20 cellular contexts compared by ENCODE assay signal in genomic region chr3:13865106-13865505, GRCh38. TPM values are rescaled to one million over a fixed set of nuclear protein-coding genes. Genes with fewer than 3 reads are reported as not detected.
DNase-seq lines count a peak whose midpoint lies in the region; ATAC-seq and TF ChIP-seq lines count a peak whose summit lies in the region.
"Had no signal": no experiment of that assay in that cellular context is flagged by ENCODE, and none has a peak within 500 bp of the region (broad histone marks: within the 10 kb centered on the region; RNA-seq: fewer than 3 reads in every experiment).

No MANE protein-coding gene starts in this region.

- H3K4me1 ChIP-seq in CD8-positive, alpha-beta memory T cell (ENCODE audit: insufficient read depth, low read length): peaks cover 55% of the 10 kb centered on the region
- peaks cover 0 to 6% (median 2%) of the 10 kb centered on the region in 6 donors for H3K4me1 ChIP-seq in spleen
- no peaks in the 10 kb centered on the region for H3K4me1 ChIP-seq in tibial nerve

- POLR2A ChIA-PET in CD8-positive, alpha-beta memory T cell (lab: Charles Lee): interaction anchor here (2.1 kb wide), 1 partner anchor 15 kb away, joined by 7 read pairs; no protein-coding TSS in a partner anchor

- TF ChIP-seq POLR2A in spleen (IDR thresholded peaks at IDR 0.05) (no peak), tibial nerve (IDR thresholded peaks at IDR 0.05) (no peak)

- peaks cover 57% of the 10 kb centered on the region for H3K4me1 Mint-ChIP-seq in activated naive CD4-positive, alpha-beta T cell treated with anti-CD3 and anti-CD28 coated beads, Interleukin-2, amount 10 ng/mL, durations not matched to agents 7 days and 5 days
- H3K4me1 Mint-ChIP-seq in CD8-positive, alpha-beta memory T cell: peaks cover 38 to 48% (median 46%) of the 10 kb centered on the region in 3 donors
- peaks cover 38% of the 10 kb centered on the region for H3K4me1 Mint-ChIP-seq in activated T-helper 17 cell treated with anti-CD3 and anti-CD28 coated beads, Interleukin-2, amount 50 U/mL, for 72 hours
- H3K4me1 Mint-ChIP-seq: CD14-positive monocyte had no signal

- peaks cover 45% of the 10 kb centered on the region for H3K27me3 Mint-ChIP-seq in activated naive CD4-positive, alpha-beta T cell treated with anti-CD3 and anti-CD28 coated beads, Interleukin-2, amount 10 ng/mL, durations not matched to agents 7 days and 5 days
- H3K27me3 Mint-ChIP-seq in CD8-positive, alpha-beta memory T cell: peaks cover 12 to 16% of the 10 kb centered on the region in 2 donors
- H3K27me3 Mint-ChIP-seq in activated T-helper 17 cell treated with anti-CD3 and anti-CD28 coated beads, Interleukin-2, amount 50 U/mL, for 72 hours: no peaks in the 10 kb centered on the region

- peak overlapping the region; percentile 96 for H3K27ac Mint-ChIP-seq in activated naive CD4-positive, alpha-beta T cell treated with anti-CD3 and anti-CD28 coated beads, Interleukin-2, amount 10 ng/mL, durations not matched to agents 7 days and 5 days
- peak overlapping the region in 7 of 8 donors; percentile 77 to 99 (median 95) for H3K27ac Mint-ChIP-seq in CD8-positive, alpha-beta memory T cell
- H3K27ac Mint-ChIP-seq in activated T-helper 17 cell treated with anti-CD3 and anti-CD28 coated beads, Interleukin-2, amount 50 U/mL, for 72 hours: peak overlapping the region; percentile 95
- H3K27ac Mint-ChIP-seq: CD14-positive monocyte had no signal

- H3K9me3 Mint-ChIP-seq in activated naive CD4-positive, alpha-beta T cell treated with anti-CD3 and anti-CD28 coated beads, Interleukin-2, amount 10 ng/mL, durations not matched to agents 7 days and 5 days: peaks cover 4% of the 10 kb centered on the region
- no peaks in the 10 kb centered on the region for H3K9me3 Mint-ChIP-seq in CD8-positive, alpha-beta memory T cell
- no peaks in the 10 kb centered on the region for H3K9me3 Mint-ChIP-seq in activated T-helper 17 cell treated with anti-CD3 and anti-CD28 coated beads, Interleukin-2, amount 50 U/mL, for 72 hours

- H3K4me3 ChIP-seq in CD8-positive, alpha-beta memory T cell (ENCODE audit: low read length): no peak overlapping the region
- H3K4me3 ChIP-seq in spleen: no peak overlapping the region
- H3K4me3 ChIP-seq in tibial nerve: no peak overlapping the region
- H3K4me3 ChIP-seq: MG63 had no signal

- 82 to 91% (median 87%) methylated on average over 4 of the region's 4 CpGs for WGBS in spleen, 5 donors
- WGBS in tibial nerve, 2 donors: 75 to 77% methylated on average over 3 to 4 of the region's 4 CpGs

- H3K4me3 Mint-ChIP-seq in activated naive CD4-positive, alpha-beta T cell treated with anti-CD3 and anti-CD28 coated beads, Interleukin-2, amount 10 ng/mL, durations not matched to agents 7 days and 5 days: no peak overlapping the region
- peak overlapping the region in 3 of 7 donors; percentile 12 to 78 (median 54) for H3K4me3 Mint-ChIP-seq in CD8-positive, alpha-beta memory T cell
- peak overlapping the region; percentile 79 for H3K4me3 Mint-ChIP-seq in activated T-helper 17 cell treated with anti-CD3 and anti-CD28 coated beads, Interleukin-2, amount 50 U/mL, for 72 hours
- H3K4me3 Mint-ChIP-seq: CD14-positive monocyte had no signal

- no peak for TF ChIP-seq EP300 in tibial nerve (IDR thresholded peaks at IDR 0.05)

- DNase-seq in activated naive CD4-positive, alpha-beta T cell treated with anti-CD3 and anti-CD28 coated beads, Interleukin-2, amount 10 ng/mL, durations not matched to agents 7 days and 5 days: no peak
- no peak for DNase-seq in activated naive CD4-positive, alpha-beta T cell treated with anti-CD3 and anti-CD28 coated beads, Interleukin-2, amount 50 U/mL, for 16 hours
- DNase-seq in CD8-positive, alpha-beta memory T cell: no peak
- peak; percentile 8 for DNase-seq in spleen
- DNase-seq in cerebellar cortex (ENCODE audit: low spot score): no peak
- no peak for DNase-seq in tibial nerve (ENCODE audit: low spot score in 2 of 2)
- DNase-seq: AML-193, H7, IMR-90, Karpas-422, MG63, NCI-H1092, NCI-H146, NCI-H2081, NCI-H774, RPMI8226 had no signal

- TF ChIP-seq CTCF in spleen (IDR thresholded peaks at IDR 0.05 in 8 of 11, conservative IDR thresholded peaks at IDR 0.05 in 3 of 11) (no peak), tibial nerve (IDR thresholded peaks at IDR 0.05) (no peak)

- H3K36me3 Mint-ChIP-seq in activated naive CD4-positive, alpha-beta T cell treated with anti-CD3 and anti-CD28 coated beads, Interleukin-2, amount 10 ng/mL, durations not matched to agents 7 days and 5 days: peaks cover 2% of the 10 kb centered on the region
- H3K36me3 Mint-ChIP-seq in CD8-positive, alpha-beta memory T cell: peaks cover 0 to 3% (median 2%) of the 10 kb centered on the region in 3 donors
- no peaks in the 10 kb centered on the region for H3K36me3 Mint-ChIP-seq in activated T-helper 17 cell treated with anti-CD3 and anti-CD28 coated beads, Interleukin-2, amount 50 U/mL, for 72 hours (ENCODE audit: low read depth)
- H3K36me3 Mint-ChIP-seq: CD14-positive monocyte had no signal

- no peaks in the 10 kb centered on the region for H3K36me3 ChIP-seq in CD8-positive, alpha-beta memory T cell (ENCODE audit: insufficient read depth, low read length)
- no peaks in the 10 kb centered on the region for H3K36me3 ChIP-seq in spleen
- no peaks in the 10 kb centered on the region for H3K36me3 ChIP-seq in tibial nerve
- H3K36me3 ChIP-seq: MG63 had no signal

- intact Hi-C loops in spleen (cut with DNase I; ENCODE audit: low total_unique reads): no loop called here

- ATAC-seq in activated T-helper 17 cell treated with anti-CD3 and anti-CD28 coated beads, Interleukin-2, amount 50 U/mL, for 72 hours (replicated peaks): no peak

- no peaks in the 10 kb centered on the region for H3K27me3 ChIP-seq in CD8-positive, alpha-beta memory T cell (ENCODE audit: insufficient read depth, low read length, poor library complexity, severe bottlenecking)
- peaks cover 0 to 48% (median 0%) of the 10 kb centered on the region in 7 donors for H3K27me3 ChIP-seq in spleen (replicated peaks in 1 of 7)
- peaks cover 0 to 18% of the 10 kb centered on the region in 2 donors for H3K27me3 ChIP-seq in tibial nerve
- H3K27me3 ChIP-seq: MG63 had no signal

- CTCF ChIA-PET in activated naive CD4-positive, alpha-beta T cell treated with anti-CD3 and anti-CD28 coated beads, Interleukin-2, amount 10 ng/mL, durations not matched to agents 7 days and 5 days (lab: Charles Lee): interaction anchor here (1.8 to 2.1 kb wide), 3 partner anchors 10 to 208 kb away, joined by 4 to 12 read pairs (median 7); partner anchors contain the start of gene WNT7A
- CTCF ChIA-PET in CD8-positive, alpha-beta memory T cell (lab: Charles Lee): interaction anchor here (1.2 to 2.9 kb wide), 4 partner anchors 16 to 216 kb away, joined by 4 to 12 read pairs (median 6); partner anchors contain the start of gene WNT7A

- H3K27ac ChIP-seq in CD8-positive, alpha-beta memory T cell (ENCODE audit: low read depth, low read length): no peak overlapping the region
- peak overlapping the region in 1 of 8 donors; percentile 67 for H3K27ac ChIP-seq in spleen
- no peak overlapping the region for H3K27ac ChIP-seq in tibial nerve

- H3K9me3 ChIP-seq in CD8-positive, alpha-beta memory T cell (ENCODE audit: low read length): no peaks in the 10 kb centered on the region
- H3K9me3 ChIP-seq in spleen (no peaks in the 10 kb centered on the region), tibial nerve (peaks cover 0 to 3% (median 0%) of the 10 kb centered on the region in 4 donors)
- H3K9me3 ChIP-seq: MG63 had no signal

RNA-seq across cellular contexts. Expression of gene WNT7A, which starts 14.8 kb away (rescaled TPM):
- total RNA-seq in CD8-positive, alpha-beta memory T cell: under 1 TPM; 0.31 to 0.38 TPM
- 1.5 TPM for polyA plus RNA-seq in CD8-positive, alpha-beta memory T cell
- total RNA-seq in activated T-helper 17 cell treated with anti-CD3 and anti-CD28 coated beads, Interleukin-2, amount 50 U/mL, for 72 hours: under 1 TPM; 0.11 to 0.29 TPM
- total RNA-seq in spleen (1 to 10 TPM; 1.4 to 6.3 (median 2.4) TPM), tibial nerve (under 1 TPM in 1 of 4 donors, not detected in 3; 0.21 TPM)
- 1 to 10 TPM in 1 of 3 donors, under 1 TPM in 2; 0.52 to 1.1 (median 0.59) TPM for polyA plus RNA-seq in spleen
- total RNA-seq: HT-29, IMR-90, NCI-H460 had no signal
- polyA plus RNA-seq: CD14-positive monocyte, IMR-90 had no signal
